In genomic region chr12:96194901-96195844, GRCh38 we compare ENCODE assay signal across 8 cellular contexts. TPM values are rescaled to one million over a fixed set of nuclear protein-coding genes. Genes with fewer than 3 reads are reported as not detected.
DNase-seq lines count a peak whose midpoint lies in the region; ATAC-seq and TF ChIP-seq lines count a peak whose summit lies in the region.

No MANE protein-coding gene starts in this region.

- H3K4me3 Mint-ChIP-seq in CD8-positive, alpha-beta memory T cell = peak overlapping the region; percentile 88 to 99 (median 98)
- H3K4me3 Mint-ChIP-seq in activated naive CD8-positive, alpha-beta T cell treated with anti-CD3 and anti-CD28 coated beads for 36 hours = peak overlapping the region; percentile 90

- POLR2A ChIA-PET in CD8-positive, alpha-beta memory T cell (lab: Charles Lee) = interaction anchor here (0.7 to 1.4 kb wide), 6 partner anchors 9 to 321 kb away, joined by 3 to 6 read pairs (median 4); no protein-coding TSS in a partner anchor

- intact Hi-C loops in cardiac septum (cut with DNase I) = no loop called here
- intact Hi-C loops in psoas muscle (cut with DNase I) = no loop called here
- intact Hi-C loops in vagina (cut with DNase I) = no loop called here

- H3K27ac Mint-ChIP-seq in CD8-positive, alpha-beta memory T cell = peak overlapping the region; percentile 90 to 100 (median 98)
- H3K27ac Mint-ChIP-seq in activated naive CD8-positive, alpha-beta T cell treated with anti-CD3 and anti-CD28 coated beads for 36 hours = peak overlapping the region; percentile 97

- TF ChIP-seq POLR2A in vagina (IDR thresholded peaks at IDR 0.05) = no peak

- H3K4me1 ChIP-seq in CD8-positive, alpha-beta memory T cell (ENCODE audit: insufficient read depth, low read length) = peaks cover 34% of the 10 kb centered on the region
- H3K4me1 ChIP-seq in psoas muscle (no peaks in the 10 kb centered on the region), vagina (peaks cover 49% of the 10 kb centered on the region)

- peaks cover 0 to 3% of the 10 kb centered on the region in 2 donors for H3K27me3 Mint-ChIP-seq in CD8-positive, alpha-beta memory T cell
- H3K27me3 Mint-ChIP-seq in activated naive CD8-positive, alpha-beta T cell treated with anti-CD3 and anti-CD28 coated beads for 36 hours = no peaks in the 10 kb centered on the region

- peak; percentile 83 for ATAC-seq in GM19438 (IDR thresholded peaks at IDR 0.05; ENCODE audit: low read depth, unreplicated experiment)
- peak; percentile 62 for ATAC-seq in HG03520 (IDR thresholded peaks at IDR 0.05; ENCODE audit: unreplicated experiment)
- peak in 2 of 4 donors; percentile 40 to 64 for ATAC-seq in psoas muscle

- H3K4me1 Mint-ChIP-seq in CD8-positive, alpha-beta memory T cell = peaks cover 42 to 64% (median 45%) of the 10 kb centered on the region in 3 donors
- peaks cover 59% of the 10 kb centered on the region for H3K4me1 Mint-ChIP-seq in activated naive CD8-positive, alpha-beta T cell treated with anti-CD3 and anti-CD28 coated beads for 36 hours

- no peaks in the 10 kb centered on the region for H3K9me3 Mint-ChIP-seq in CD8-positive, alpha-beta memory T cell
- H3K9me3 Mint-ChIP-seq in activated naive CD8-positive, alpha-beta T cell treated with anti-CD3 and anti-CD28 coated beads for 36 hours = no peaks in the 10 kb centered on the region

- H3K36me3 ChIP-seq in CD8-positive, alpha-beta memory T cell (ENCODE audit: insufficient read depth, low read length) = no peaks in the 10 kb centered on the region
- H3K36me3 ChIP-seq in psoas muscle (ENCODE audit: insufficient read depth in 1 of 2, low read depth in 1 of 2) (no peaks in the 10 kb centered on the region), vagina (no peaks in the 10 kb centered on the region)

- H3K27me3 ChIP-seq in CD8-positive, alpha-beta memory T cell (ENCODE audit: insufficient read depth, low read length, poor library complexity, severe bottlenecking) = no peaks in the 10 kb centered on the region
- H3K27me3 ChIP-seq in psoas muscle (ENCODE audit: insufficient read depth in 3 of 3, low read length in 2 of 3) = peaks cover 0 to 25% (median 6%) of the 10 kb centered on the region in 3 donors
- H3K27me3 ChIP-seq in vagina = no peaks in the 10 kb centered on the region

- H3K27ac ChIP-seq in CD8-positive, alpha-beta memory T cell (ENCODE audit: low read depth, low read length) = peak overlapping the region; percentile 86
- peak overlapping the region; percentile 60 for H3K27ac ChIP-seq in psoas muscle
- H3K27ac ChIP-seq in vagina = peak overlapping the region; percentile 93

- WGBS in psoas muscle, 3 donors = 0 to 1% (median 1%) methylated on average over 40 to 58 of the region's 58 CpGs

- no peak for TF ChIP-seq CTCF in psoas muscle (IDR thresholded peaks at IDR 0.05)
- no peak for TF ChIP-seq CTCF in vagina (IDR thresholded peaks at IDR 0.05)

- DNase-seq in CD8-positive, alpha-beta memory T cell = peak; percentile 61 to 85 (median 75)
- DNase-seq in SKM-1 (lab: John Stamatoyannopoulos, UW; ENCODE audit: unreplicated experiment) (peak; percentile 16), cardiac septum (ENCODE audit: low spot score) (peak; percentile 75), psoas muscle (peak; percentile 32 to 56), vagina (ENCODE audit: extremely low spot score in 2 of 2) (no peak)
- peak; percentile 77 for DNase-seq in activated naive CD8-positive, alpha-beta T cell treated with anti-CD3 and anti-CD28 coated beads for 36 hours

- CTCF ChIA-PET in CD8-positive, alpha-beta memory T cell (lab: Charles Lee) = interaction anchor here (1.1 to 1.8 kb wide), 4 partner anchors 15 to 205 kb away, joined by 3 to 13 read pairs (median 5); partner anchors contain the start of gene CDK17

- no peaks in the 10 kb centered on the region for H3K9me3 ChIP-seq in CD8-positive, alpha-beta memory T cell (ENCODE audit: low read length)
- H3K9me3 ChIP-seq in psoas muscle = no peaks in the 10 kb centered on the region
- H3K9me3 ChIP-seq in vagina = no peaks in the 10 kb centered on the region

- peak overlapping the region; percentile 97 for H3K4me3 ChIP-seq in CD8-positive, alpha-beta memory T cell (ENCODE audit: low read length)
- H3K4me3 ChIP-seq in psoas muscle (peak overlapping the region; percentile 74), vagina (peak overlapping the region; percentile 72 to 83)

- peaks cover 0 to 9% (median 0%) of the 10 kb centered on the region in 3 donors for H3K36me3 Mint-ChIP-seq in CD8-positive, alpha-beta memory T cell
- H3K36me3 Mint-ChIP-seq in activated naive CD8-positive, alpha-beta T cell treated with anti-CD3 and anti-CD28 coated beads for 36 hours = no peaks in the 10 kb centered on the region

RNA-seq across cellular contexts. Expression of gene ELK3, which starts 1.0 kb away (rescaled TPM):
- total RNA-seq in CD8-positive, alpha-beta memory T cell = 10 to 100 TPM; 24.0 to 28.4 TPM
- polyA plus RNA-seq in CD8-positive, alpha-beta memory T cell = 44.3 TPM
- total RNA-seq in activated naive CD8-positive, alpha-beta T cell treated with anti-CD3 and anti-CD28 coated beads for 36 hours = 10 to 100 TPM; 10.9 to 12.6 TPM
- total RNA-seq in cardiac septum (18.6 TPM), psoas muscle (10 to 100 TPM in 2 of 4 donors, 1 to 10 TPM in 2; 7.8 to 12.6 (median 10.0) TPM), vagina (39.5 TPM)
- 10 to 100 TPM in 1 of 3 donors, 1 to 10 TPM in 2; 3.7 to 13.9 (median 4.8) TPM for polyA plus RNA-seq in psoas muscle

Comparison
In these comparisons a context has a peak if more than half of its experiments do, and no peak if none do; other contexts are left out.
1. DNase-seq: peak in CD8-positive, alpha-beta memory T cell (5 of 5), SKM-1 (single experiment), activated naive CD8-positive, alpha-beta T cell treated with anti-CD3 and anti-CD28 coated beads for 36 hours (single experiment), cardiac septum (single experiment) and psoas muscle (2 of 2); none in vagina (0 of 2).
2. Peak in every context shown above with its lines, with median percentiles within 50 percentile points of each other: H3K27ac ChIP-seq and H3K4me3 ChIP-seq.